1 cellular context compared by ENCODE assay signal in the genomic region with DNA sequence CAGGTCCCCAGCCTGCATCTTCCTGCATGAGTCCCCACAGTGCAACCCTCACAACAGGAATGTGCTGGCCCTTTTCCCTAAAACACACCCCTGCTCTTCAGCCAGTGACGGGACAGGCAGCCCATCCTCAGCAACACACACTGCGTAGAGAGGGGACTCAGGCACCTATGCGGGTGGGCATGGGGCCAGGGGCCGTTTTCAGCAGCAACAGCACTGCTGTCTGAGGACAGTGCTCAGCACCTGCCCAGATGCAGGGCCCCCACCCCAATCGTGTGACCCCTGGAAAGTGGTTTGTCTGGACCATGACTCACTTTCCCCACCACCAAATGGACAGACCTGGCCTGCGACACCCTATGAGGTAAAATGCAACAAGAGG.
TF ChIP-seq lines count a peak whose summit lies in the region.

No MANE protein-coding gene starts in this region.

TF ChIP-seq in K562, 482 proteins besides CTCF, POLR2A, EP300 and RAD21:
- TF ChIP-seq MCM5 (IDR thresholded peaks at IDR 0.05; ENCODE audit: low read depth) (no peak), POLR2G (IDR thresholded peaks at IDR 0.05; ENCODE audit: low read depth, low read length) (0 out of 2 replicates have a peak, but pooled peaks have one; percentile 12)
